In the genomic region with DNA sequence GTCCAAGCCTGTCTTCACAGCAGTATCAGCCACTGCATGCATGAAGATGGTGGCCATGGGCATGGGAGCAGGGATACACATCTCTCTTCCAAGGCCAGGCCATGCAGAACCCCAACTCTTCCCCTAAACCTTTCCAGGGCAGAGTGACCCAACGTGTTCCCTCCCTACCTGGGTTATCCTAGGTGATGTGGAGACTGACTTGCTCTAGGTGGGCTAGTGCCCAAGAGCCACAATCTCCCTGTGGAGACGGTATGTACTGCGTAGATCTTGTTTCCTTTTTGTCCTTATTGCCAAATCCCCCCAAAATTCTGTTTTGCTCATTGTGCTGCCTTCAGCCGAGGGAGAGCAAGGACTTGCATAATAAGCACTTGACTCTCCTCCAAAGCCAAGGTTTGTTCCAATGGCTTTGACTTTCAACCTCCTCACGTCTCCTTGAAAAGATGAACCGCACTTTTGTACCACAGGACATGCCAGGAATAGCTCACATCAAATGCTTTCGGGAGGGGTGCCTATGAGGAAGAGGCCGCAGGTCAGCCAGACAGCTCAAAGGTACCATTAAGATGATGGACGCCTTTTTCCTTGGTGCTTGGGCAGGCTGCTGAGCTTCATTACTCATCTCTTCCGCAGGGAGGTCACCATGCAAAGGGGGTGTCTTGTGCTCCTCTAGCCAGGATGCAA, we compare ENCODE assay signal across 23 cellular contexts.
"Had no signal": no experiment of that assay in that cellular context is flagged by ENCODE, and none has a peak within 500 bp of the region (broad histone marks: within the 10 kb centered on the region; RNA-seq: fewer than 3 reads in every experiment).

No MANE protein-coding gene starts in this region.

- H3K27ac Mint-ChIP-seq: activated CD8-positive, alpha-beta T cell treated with anti-CD3 and anti-CD28 coated beads, Interleukin-2, amount 10 ng/mL, durations not matched to agents 7 days and 5 days; activated naive CD8-positive, alpha-beta T cell treated with anti-CD3 and anti-CD28 coated beads, Interleukin-2, amount 50 U/mL, for 24 hours; activated T-helper 1 cell treated with anti-CD3 and anti-CD28 coated beads, Interleukin-12 subunit alpha, Interleukin-12 subunit beta, Interleukin-2, Interleukin-4 antibody, amounts not matched to agents 30 ng/mL and 10 ng/mL and 1 ng/mL, durations not matched to agents 14 hours and 24 hours and 36 hours; naive thymus-derived CD4-positive, alpha-beta T cell; stimulated activated naive CD8-positive, alpha-beta T cell treated with anti-CD3 and anti-CD28 coated beads, Interleukin-15, Interleukin-2, amounts not matched to agents 100 ng/mL and 50 ng/mL, for 24 hours had no signal

- H3K36me3 ChIP-seq: colonic mucosa, esophagus squamous epithelium, gastrocnemius medialis, lower lobe of right lung, prostate gland, tibial artery, uterus had no signal

- H3K4me1 ChIP-seq: colonic mucosa, prostate gland, uterus had no signal

- DNase-seq: activated CD4-positive, alpha-beta T cell treated with anti-CD3 and anti-CD28 coated beads for 1 hour; activated CD4-positive, alpha-beta T cell treated with anti-CD3 and anti-CD28 coated beads, Interleukin-2, amount 50 U/mL, for 1 hour; activated CD8-positive, alpha-beta T cell treated with anti-CD3 and anti-CD28 coated beads, Interleukin-2, amount 10 ng/mL, durations not matched to agents 7 days and 5 days; activated gamma-delta T cell; activated naive CD4-positive, alpha-beta T cell treated with anti-CD3 and anti-CD28 coated beads, Interleukin-2, amount 50 U/mL, for 16 hours; activated naive CD8-positive, alpha-beta T cell treated with anti-CD3 and anti-CD28 coated beads, Interleukin-2, amount 50 U/mL, for 24 hours; anterior cingulate cortex; colonic mucosa; esophagus squamous epithelium; gastrocnemius medialis; head of caudate nucleus; islet precursor cell; left cardiac atrium; lower lobe of right lung; mesendoderm; naive thymus-derived CD4-positive, alpha-beta T cell; substantia nigra; T-helper 9 cell; tibial artery; uterus had no signal

- H3K4me3 ChIP-seq: colonic mucosa, esophagus squamous epithelium, gastrocnemius medialis, lower lobe of right lung, prostate gland, tibial artery, uterus had no signal

- H3K4me3 Mint-ChIP-seq: activated CD8-positive, alpha-beta T cell treated with anti-CD3 and anti-CD28 coated beads, Interleukin-2, amount 10 ng/mL, durations not matched to agents 7 days and 5 days; activated naive CD8-positive, alpha-beta T cell treated with anti-CD3 and anti-CD28 coated beads, Interleukin-2, amount 50 U/mL, for 24 hours; activated T-helper 1 cell treated with anti-CD3 and anti-CD28 coated beads, Interleukin-12 subunit alpha, Interleukin-12 subunit beta, Interleukin-2, Interleukin-4 antibody, amounts not matched to agents 30 ng/mL and 10 ng/mL and 1 ng/mL, durations not matched to agents 14 hours and 24 hours and 36 hours; naive thymus-derived CD4-positive, alpha-beta T cell; stimulated activated naive CD8-positive, alpha-beta T cell treated with anti-CD3 and anti-CD28 coated beads, Interleukin-15, Interleukin-2, amounts not matched to agents 100 ng/mL and 50 ng/mL, for 24 hours had no signal

- H3K4me1 Mint-ChIP-seq: activated naive CD8-positive, alpha-beta T cell treated with anti-CD3 and anti-CD28 coated beads, Interleukin-2, amount 50 U/mL, for 24 hours; naive thymus-derived CD4-positive, alpha-beta T cell had no signal

- H3K9me3 Mint-ChIP-seq: stimulated activated naive CD8-positive, alpha-beta T cell treated with anti-CD3 and anti-CD28 coated beads, Interleukin-15, Interleukin-2, amounts not matched to agents 100 ng/mL and 50 ng/mL, for 24 hours had no signal

- H3K27me3 ChIP-seq: colonic mucosa, uterus had no signal

- H3K9me3 ChIP-seq: colonic mucosa, esophagus squamous epithelium, prostate gland, tibial artery, uterus had no signal

- H3K27ac ChIP-seq: colonic mucosa, esophagus squamous epithelium, gastrocnemius medialis, lower lobe of right lung, prostate gland, tibial artery, uterus had no signal
